In the genomic region with DNA sequence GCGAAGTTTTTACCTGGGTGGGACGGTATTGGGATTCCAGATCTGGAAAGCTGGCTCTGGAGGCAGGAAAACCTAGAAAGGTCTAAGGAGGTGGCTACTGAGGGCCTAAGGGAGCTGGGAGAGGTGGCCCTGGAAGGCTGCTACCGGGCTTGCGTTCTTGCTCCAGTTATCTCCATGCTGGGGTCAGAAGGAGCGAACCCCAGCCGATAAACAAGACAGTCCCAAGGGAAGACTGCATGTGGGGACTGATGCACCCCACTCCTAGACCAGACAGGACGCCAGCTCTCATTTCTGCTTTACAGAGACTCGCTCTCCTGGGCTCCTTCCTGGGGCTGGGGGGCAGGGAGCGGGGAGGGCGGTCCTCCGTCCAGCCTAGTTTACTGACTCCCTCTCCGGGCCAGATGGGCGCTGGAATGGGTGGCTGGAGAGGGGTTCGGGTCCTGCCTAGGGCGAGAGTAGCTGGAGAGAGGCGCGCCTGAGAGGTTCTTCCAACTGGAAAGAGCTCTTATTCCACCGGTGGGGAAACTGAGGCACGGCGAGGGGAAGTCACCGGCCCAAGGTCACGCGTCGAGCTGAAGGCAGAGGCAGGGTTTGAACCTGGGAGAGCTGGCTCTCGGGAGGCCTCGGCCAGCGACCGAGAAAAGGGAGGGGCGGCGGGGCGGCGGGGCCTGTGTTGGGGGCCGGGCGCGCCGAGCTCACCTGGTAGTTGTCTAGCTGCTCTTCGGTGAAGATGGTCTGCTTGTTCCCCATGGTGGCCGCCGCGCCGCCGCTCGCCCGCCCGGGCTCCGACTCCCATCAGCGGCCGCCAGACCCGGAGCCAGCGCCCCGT, we compare ENCODE assay signal across 1 cellular context.
TF ChIP-seq lines count a peak whose summit lies in the region.

No MANE protein-coding gene starts in this region.

TF ChIP-seq in HCT116, 20 proteins besides CTCF, POLR2A, EP300 and RAD21 (continued from another document):
- TF ChIP-seq, protein P1, sequence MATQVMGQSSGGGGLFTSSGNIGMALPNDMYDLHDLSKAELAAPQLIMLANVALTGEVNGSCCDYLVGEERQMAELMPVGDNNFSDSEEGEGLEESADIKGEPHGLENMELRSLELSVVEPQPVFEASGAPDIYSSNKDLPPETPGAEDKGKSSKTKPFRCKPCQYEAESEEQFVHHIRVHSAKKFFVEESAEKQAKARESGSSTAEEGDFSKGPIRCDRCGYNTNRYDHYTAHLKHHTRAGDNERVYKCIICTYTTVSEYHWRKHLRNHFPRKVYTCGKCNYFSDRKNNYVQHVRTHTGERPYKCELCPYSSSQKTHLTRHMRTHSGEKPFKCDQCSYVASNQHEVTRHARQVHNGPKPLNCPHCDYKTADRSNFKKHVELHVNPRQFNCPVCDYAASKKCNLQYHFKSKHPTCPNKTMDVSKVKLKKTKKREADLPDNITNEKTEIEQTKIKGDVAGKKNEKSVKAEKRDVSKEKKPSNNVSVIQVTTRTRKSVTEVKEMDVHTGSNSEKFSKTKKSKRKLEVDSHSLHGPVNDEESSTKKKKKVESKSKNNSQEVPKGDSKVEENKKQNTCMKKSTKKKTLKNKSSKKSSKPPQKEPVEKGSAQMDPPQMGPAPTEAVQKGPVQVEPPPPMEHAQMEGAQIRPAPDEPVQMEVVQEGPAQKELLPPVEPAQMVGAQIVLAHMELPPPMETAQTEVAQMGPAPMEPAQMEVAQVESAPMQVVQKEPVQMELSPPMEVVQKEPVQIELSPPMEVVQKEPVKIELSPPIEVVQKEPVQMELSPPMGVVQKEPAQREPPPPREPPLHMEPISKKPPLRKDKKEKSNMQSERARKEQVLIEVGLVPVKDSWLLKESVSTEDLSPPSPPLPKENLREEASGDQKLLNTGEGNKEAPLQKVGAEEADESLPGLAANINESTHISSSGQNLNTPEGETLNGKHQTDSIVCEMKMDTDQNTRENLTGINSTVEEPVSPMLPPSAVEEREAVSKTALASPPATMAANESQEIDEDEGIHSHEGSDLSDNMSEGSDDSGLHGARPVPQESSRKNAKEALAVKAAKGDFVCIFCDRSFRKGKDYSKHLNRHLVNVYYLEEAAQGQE (IDR thresholded peaks at IDR 0.05; ENCODE audit: low read depth): no peak
- TF ChIP-seq ELF1 (IDR thresholded peaks at IDR 0.05; ENCODE audit: borderline replicate concordance, low read depth) (no peak), CBX3 (IDR thresholded peaks at IDR 0.05; ENCODE audit: low read depth) (no peak), ZNF274 (IDR thresholded peaks at IDR 0.05; ENCODE audit: low read depth, low read length) (no peak), FOSL1 (IDR thresholded peaks at IDR 0.05; ENCODE audit: low read depth) (no peak), POLR2AphosphoS5 (IDR thresholded peaks at IDR 0.05; ENCODE audit: low read depth, low read length) (no peak), TCF7L2 (IDR thresholded peaks at IDR 0.05; ENCODE audit: borderline replicate concordance, extremely low read depth, insufficient read depth, insufficient read length) (no peak), EZH2phosphoT487 (IDR thresholded peaks at IDR 0.05; ENCODE audit: borderline replicate concordance) (no peak), ZFX (IDR thresholded peaks at IDR 0.05) (no peak)
- TF ChIP-seq, protein P2, sequence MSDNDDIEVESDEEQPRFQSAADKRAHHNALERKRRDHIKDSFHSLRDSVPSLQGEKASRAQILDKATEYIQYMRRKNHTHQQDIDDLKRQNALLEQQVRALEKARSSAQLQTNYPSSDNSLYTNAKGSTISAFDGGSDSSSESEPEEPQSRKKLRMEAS (IDR thresholded peaks at IDR 0.05): no peak
- TF ChIP-seq, protein P3, sequence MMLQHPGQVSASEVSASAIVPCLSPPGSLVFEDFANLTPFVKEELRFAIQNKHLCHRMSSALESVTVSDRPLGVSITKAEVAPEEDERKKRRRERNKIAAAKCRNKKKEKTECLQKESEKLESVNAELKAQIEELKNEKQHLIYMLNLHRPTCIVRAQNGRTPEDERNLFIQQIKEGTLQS (IDR thresholded peaks at IDR 0.05): no peak
TF ChIP-seq in HCT116: peak in this region for 0.
